In the genomic region with DNA sequence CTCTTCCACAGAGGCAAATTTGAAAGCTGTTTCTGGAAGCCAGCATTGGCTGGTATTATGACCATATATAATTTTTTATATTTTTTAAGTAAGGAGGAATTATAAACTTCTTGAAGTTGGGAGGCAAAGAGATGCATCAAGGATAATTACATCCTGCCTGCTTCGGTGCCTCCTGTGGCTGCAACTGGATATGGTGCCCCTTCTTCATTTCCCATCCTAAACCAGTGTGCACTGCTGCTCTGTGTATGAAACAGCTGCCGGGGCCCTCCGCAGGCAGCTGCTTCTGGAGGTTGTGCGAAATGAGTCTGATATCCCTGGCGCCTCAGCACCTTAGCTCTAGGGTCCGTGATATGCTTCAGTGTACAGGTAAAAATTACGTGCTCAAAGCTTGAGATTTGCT, we compare ENCODE assay signal across 13 cellular contexts.
DNase-seq lines count a peak whose midpoint lies in the region; ATAC-seq and TF ChIP-seq lines count a peak whose summit lies in the region.
"Had no signal": no experiment of that assay in that cellular context is flagged by ENCODE, and none has a peak within 500 bp of the region (broad histone marks: within the 10 kb centered on the region; RNA-seq: fewer than 3 reads in every experiment).

No MANE protein-coding gene starts in this region.

- peak; percentile 39 for TF ChIP-seq CTCF in 22Rv1 (IDR thresholded peaks at IDR 0.05)
- 0 out of 2 replicates have a peak, but pooled peaks have one; percentile 18 for TF ChIP-seq CTCF in GM12875 (IDR thresholded peaks at IDR 0.05; ENCODE audit: borderline replicate concordance, insufficient read depth, low read depth, low read length)
- peak; percentile 39 for TF ChIP-seq CTCF in RWPE2 (IDR thresholded peaks at IDR 0.05; ENCODE audit: poor library complexity, severe bottlenecking)
- TF ChIP-seq CTCF in foreskin fibroblast (IDR thresholded peaks at IDR 0.05; ENCODE audit: low read depth, low read length), result peak; percentile 13
- no peak for TF ChIP-seq CTCF in esophagus muscularis mucosa (IDR thresholded peaks at IDR 0.05)
- no peak for TF ChIP-seq CTCF in testis (IDR thresholded peaks at IDR 0.05)

- no peaks in the 10 kb centered on the region for H3K4me1 Mint-ChIP-seq in activated CD4-positive, alpha-beta T cell treated with anti-CD3 and anti-CD28 coated beads, Interleukin-2, amount 10 ng/mL, durations not matched to agents 7 days and 5 days
- H3K4me1 Mint-ChIP-seq: B cell had no signal

- POLR2A ChIA-PET in activated CD4-positive, alpha-beta T cell treated with anti-CD3 and anti-CD28 coated beads, Interleukin-2, amount 10 ng/mL, durations not matched to agents 7 days and 5 days (lab: Charles Lee), result no interaction called here

- H3K27ac ChIP-seq in 22Rv1 (no peak overlapping the region), RWPE2 (ENCODE audit: poor library complexity, severe bottlenecking) (no peak overlapping the region), esophagus muscularis mucosa (replicated peaks in 1 of 4) (no peak overlapping the region), testis (no peak overlapping the region)
- H3K27ac ChIP-seq: tibial nerve, VCaP had no signal

- H3K4me3 Mint-ChIP-seq in activated CD4-positive, alpha-beta T cell treated with anti-CD3 and anti-CD28 coated beads, Interleukin-2, amount 10 ng/mL, durations not matched to agents 7 days and 5 days, result no peak overlapping the region
- H3K4me3 Mint-ChIP-seq: B cell had no signal

- no peaks in the 10 kb centered on the region for H3K9me3 ChIP-seq in RWPE2 (ENCODE audit: severe bottlenecking)
- no peaks in the 10 kb centered on the region for H3K9me3 ChIP-seq in esophagus muscularis mucosa
- H3K9me3 ChIP-seq in testis, result no peaks in the 10 kb centered on the region

- 77% methylated on average over 7 of the region's 7 CpGs for WGBS in esophagus muscularis mucosa
- WGBS in testis, 2 donors, result 90 to 91% methylated on average over 7 of the region's 7 CpGs

- TF ChIP-seq EP300 in esophagus muscularis mucosa (IDR thresholded peaks at IDR 0.05), result no peak

- peaks cover 15% of the 10 kb centered on the region for H3K27me3 Mint-ChIP-seq in activated CD4-positive, alpha-beta T cell treated with anti-CD3 and anti-CD28 coated beads, Interleukin-2, amount 10 ng/mL, durations not matched to agents 7 days and 5 days

- H3K4me3 ChIP-seq in GM12875 (ENCODE audit: low read depth, low read length) (no peak overlapping the region), RWPE2 (ENCODE audit: severe bottlenecking) (no peak overlapping the region), foreskin fibroblast (ENCODE audit: low read depth in 1 of 2, low read length in 2 of 2) (no peak overlapping the region), esophagus muscularis mucosa (no peak overlapping the region), testis (no peak overlapping the region)
- H3K4me3 ChIP-seq: tibial nerve had no signal

- no peaks in the 10 kb centered on the region for H3K9me3 Mint-ChIP-seq in activated CD4-positive, alpha-beta T cell treated with anti-CD3 and anti-CD28 coated beads, Interleukin-2, amount 10 ng/mL, durations not matched to agents 7 days and 5 days

- CTCF ChIA-PET in activated CD4-positive, alpha-beta T cell treated with anti-CD3 and anti-CD28 coated beads, Interleukin-2, amount 10 ng/mL, durations not matched to agents 7 days and 5 days (lab: Charles Lee), result interaction anchor here (0.5 kb wide), 1 partner anchor 8 kb away, joined by 4 read pairs; no protein-coding TSS in a partner anchor

- intact Hi-C loops in esophagus muscularis mucosa (cut with DNase I), result no loop called here
- intact Hi-C loops in testis (cut with DNase I; ENCODE audit: low total_unique reads), result no loop called here

- no peak for ATAC-seq in RWPE2 (ENCODE audit: low read depth)

- H3K27me3 ChIP-seq in RWPE2 (ENCODE audit: insufficient read depth, poor library complexity, severe bottlenecking) (no peaks in the 10 kb centered on the region), esophagus muscularis mucosa (no peaks in the 10 kb centered on the region), testis (no peaks in the 10 kb centered on the region)
- H3K27me3 ChIP-seq: tibial nerve had no signal

- TF ChIP-seq POLR2A in esophagus muscularis mucosa (IDR thresholded peaks at IDR 0.05; ENCODE audit: low read depth) (no peak), testis (IDR thresholded peaks at IDR 0.05) (no peak)

- no peak for DNase-seq in RWPE2 (ENCODE audit: low spot score)
- DNase-seq in foreskin fibroblast, result peak in 1 of 2 donors; percentile 8
- DNase-seq in activated CD4-positive, alpha-beta T cell treated with anti-CD3 and anti-CD28 coated beads, Interleukin-2, amount 10 ng/mL, durations not matched to agents 7 days and 5 days, result no peak
- DNase-seq in esophagus muscularis mucosa (ENCODE audit: extremely low spot score), result no peak
- no peak for DNase-seq in SKM-1 treated with dmso at 0.1 percent for 144 hours (lab: John Stamatoyannopoulos, UW; ENCODE audit: unreplicated experiment)
- DNase-seq in testis, result no peak
- DNase-seq: amygdala, NCI-H2081 treated with DMSO at 0.1 percent for 48 hours had no signal

- H3K27ac Mint-ChIP-seq in activated CD4-positive, alpha-beta T cell treated with anti-CD3 and anti-CD28 coated beads, Interleukin-2, amount 10 ng/mL, durations not matched to agents 7 days and 5 days, result no peak overlapping the region
- H3K27ac Mint-ChIP-seq: B cell had no signal

- H3K36me3 ChIP-seq in RWPE2 (ENCODE audit: low read depth) (no peaks in the 10 kb centered on the region), esophagus muscularis mucosa (no peaks in the 10 kb centered on the region), testis (ENCODE audit: low read depth, missing control alignments) (no peaks in the 10 kb centered on the region)
- H3K36me3 ChIP-seq: tibial nerve had no signal

- H3K36me3 Mint-ChIP-seq in activated CD4-positive, alpha-beta T cell treated with anti-CD3 and anti-CD28 coated beads, Interleukin-2, amount 10 ng/mL, durations not matched to agents 7 days and 5 days (ENCODE audit: low read depth), result no peaks in the 10 kb centered on the region

- no peaks in the 10 kb centered on the region for H3K4me1 ChIP-seq in RWPE2 (ENCODE audit: insufficient read depth, poor library complexity, severe bottlenecking)
- H3K4me1 ChIP-seq in esophagus muscularis mucosa, result peaks cover 3 to 20% (median 18%) of the 10 kb centered on the region in 4 donors
- no peaks in the 10 kb centered on the region for H3K4me1 ChIP-seq in testis

Comparison
In these comparisons a context has a peak if more than half of its experiments do, and no peak if none do; other contexts are left out.
1. CTCF ChIP-seq: peak in 22Rv1 (single experiment), GM12875 (single experiment), RWPE2 (single experiment) and foreskin fibroblast (single experiment); none in esophagus muscularis mucosa (0 of 3) and testis (0 of 3).